Comparison of ENCODE assay signal across 11 cellular contexts in genomic region chr5:14204011-14204670, GRCh38.
DNase-seq lines count a peak whose midpoint lies in the region; ATAC-seq, FAIRE-seq and TF ChIP-seq lines count a peak whose summit lies in the region.
"Had no signal": no experiment of that assay in that cellular context is flagged by ENCODE, and none has a peak within 500 bp of the region (broad histone marks: within the 10 kb centered on the region; RNA-seq: fewer than 3 reads in every experiment).

No MANE protein-coding gene starts in this region.

- no peak for TF ChIP-seq EP300 in suprapubic skin (IDR thresholded peaks at IDR 0.05)

- H3K27me3 Mint-ChIP-seq in memory B cell (no peaks in the 10 kb centered on the region), glutamatergic neuron (ENCODE audit: unreplicated experiment) (no peaks in the 10 kb centered on the region)
- H3K27me3 Mint-ChIP-seq: progenitor cell of endocrine pancreas had no signal

- no peaks in the 10 kb centered on the region for H3K9me3 ChIP-seq in breast epithelium
- no peaks in the 10 kb centered on the region for H3K9me3 ChIP-seq in suprapubic skin

- no peaks in the 10 kb centered on the region for H3K9me3 Mint-ChIP-seq in memory B cell
- peaks cover 6% of the 10 kb centered on the region for H3K9me3 Mint-ChIP-seq in glutamatergic neuron (ENCODE audit: unreplicated experiment)

- TF ChIP-seq POLR2A in breast epithelium (IDR thresholded peaks at IDR 0.05) (no peak), suprapubic skin (IDR thresholded peaks at IDR 0.05) (no peak), GM12891 (IDR thresholded peaks at IDR 0.05; ENCODE audit: low read depth, low read length) (no peak)

- H3K27ac ChIP-seq in breast epithelium (peak overlapping the region; percentile 56 to 71), suprapubic skin (peak overlapping the region; percentile 46)

- WGBS in suprapubic skin = 77% methylated on average over 6 of the region's 6 CpGs

- H3K4me3 ChIP-seq in breast epithelium (no peak overlapping the region), suprapubic skin (no peak overlapping the region)

- ATAC-seq in memory B cell (ENCODE audit: low read depth) = no peak
- no peak for ATAC-seq in GM21717 (IDR thresholded peaks at IDR 0.05; ENCODE audit: unreplicated experiment)

- TF ChIP-seq CTCF in breast epithelium (IDR thresholded peaks at IDR 0.05) = no peak
- no peak for TF ChIP-seq CTCF in suprapubic skin (IDR thresholded peaks at IDR 0.05)
- no peak for TF ChIP-seq CTCF in glutamatergic neuron (IDR thresholded peaks at IDR 0.05; ENCODE audit: partially characterized antibody, unreplicated experiment)

- H3K36me3 ChIP-seq in breast epithelium (no peaks in the 10 kb centered on the region), suprapubic skin (no peaks in the 10 kb centered on the region)

- H3K4me3 Mint-ChIP-seq in memory B cell (peak overlapping the region; percentile 57), glutamatergic neuron (ENCODE audit: unreplicated experiment) (no peak overlapping the region)

- H3K4me1 Mint-ChIP-seq in memory B cell = peaks cover 59% of the 10 kb centered on the region
- H3K4me1 Mint-ChIP-seq in glutamatergic neuron (ENCODE audit: low read depth, unreplicated experiment) = peaks cover 43% of the 10 kb centered on the region

- peak overlapping the region; percentile 99 for H3K27ac Mint-ChIP-seq in memory B cell
- no peak overlapping the region for H3K27ac Mint-ChIP-seq in glutamatergic neuron (ENCODE audit: unreplicated experiment)
- H3K27ac Mint-ChIP-seq: progenitor cell of endocrine pancreas had no signal

- no peak for FAIRE-seq in GM12891 (lab: Jason Lieb, UNC)

- intact Hi-C loops in breast epithelium (cut with DNase I; ENCODE audit: low total_unique reads) = no loop called here

- H3K36me3 Mint-ChIP-seq in memory B cell (peaks cover 5% of the 10 kb centered on the region), glutamatergic neuron (ENCODE audit: unreplicated experiment) (no peaks in the 10 kb centered on the region)

- peak; percentile 21 for DNase-seq in NCI-H2029 treated with DMSO at 0.1 percent for 48 hours (lab: John Stamatoyannopoulos, UW)
- DNase-seq in NCI-H2029 (lab: John Stamatoyannopoulos, UW) = no peak
- no peak for DNase-seq in breast epithelium (ENCODE audit: low spot score in 2 of 2)
- no peak for DNase-seq in memory B cell (ENCODE audit: low spot score in 2 of 2)
- no peak for DNase-seq in suprapubic skin (ENCODE audit: low spot score in 2 of 2)
- no peak for DNase-seq in GM12891 (ENCODE audit: insufficient read length, low spot score)
- no peak for DNase-seq in glutamatergic neuron
- DNase-seq: 8988T, hippocampal formation had no signal

- H3K27me3 ChIP-seq in breast epithelium = no peaks in the 10 kb centered on the region
- H3K27me3 ChIP-seq in suprapubic skin = no peaks in the 10 kb centered on the region

- peaks cover 4 to 5% of the 10 kb centered on the region in 2 donors for H3K4me1 ChIP-seq in breast epithelium
- peaks cover 39% of the 10 kb centered on the region for H3K4me1 ChIP-seq in suprapubic skin

TF ChIP-seq in GM12891, 5 proteins besides CTCF, POLR2A, EP300 and RAD21:
- TF ChIP-seq TAF1 (IDR thresholded peaks at IDR 0.05; ENCODE audit: low read depth, low read length) = no peak
- no peak for TF ChIP-seq POU2F2 (IDR thresholded peaks at IDR 0.05; ENCODE audit: low read depth, low read length)
- TF ChIP-seq PAX5 (IDR thresholded peaks at IDR 0.05; ENCODE audit: insufficient read depth, low read length, severe bottlenecking) = no peak
- no peak for TF ChIP-seq POLR2AphosphoS5 (IDR thresholded peaks at IDR 0.05; ENCODE audit: low read depth, low read length)
- no peak for TF ChIP-seq SPI1 (IDR thresholded peaks at IDR 0.05; ENCODE audit: low read depth, low read length)
